ENCODE assay signal across 8 cellular contexts in the genomic region with DNA sequence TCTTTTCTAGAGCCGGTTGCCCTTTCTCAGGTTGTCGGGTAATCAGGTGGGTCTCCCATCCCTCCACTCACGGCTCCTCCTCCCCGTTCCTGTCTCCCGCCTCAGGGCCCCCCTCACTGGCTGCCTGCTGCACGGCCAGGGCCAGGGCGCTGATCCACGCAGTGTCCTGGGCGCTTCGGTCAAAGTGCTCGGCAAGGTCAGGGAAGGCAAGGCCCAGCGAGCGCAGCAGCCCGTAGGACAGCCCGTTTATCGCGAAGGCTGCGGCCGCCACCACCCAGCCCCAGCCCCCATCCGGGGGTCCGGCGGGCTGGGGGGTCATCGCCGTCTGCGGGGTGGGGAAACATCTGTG. TPM values are rescaled to one million over a fixed set of nuclear protein-coding genes. Genes with fewer than 3 reads are reported as not detected.
A peak's percentile ranks its signal among the peaks of the same experiment; 100 is the strongest.
DNase-seq lines count a peak whose midpoint lies in the region; ATAC-seq and TF ChIP-seq lines count a peak whose summit lies in the region.

No MANE protein-coding gene starts in this region.

- ATAC-seq in upper lobe of left lung (ENCODE audit: low FRiP score in 2 of 2) (peak; percentile 38 to 47), GM18511 (IDR thresholded peaks at IDR 0.05; ENCODE audit: unreplicated experiment) (no peak)

- H3K4me1 ChIP-seq in ectodermal cell (ENCODE audit: control insufficient read depth, insufficient read depth, low read length), result peaks cover 33% of the 10 kb centered on the region
- H3K4me1 ChIP-seq in mesodermal cell (ENCODE audit: control insufficient read depth, insufficient read depth, low read length, poor library complexity, severe bottlenecking), result peaks cover 18% of the 10 kb centered on the region
- peaks cover 33 to 54% (median 40%) of the 10 kb centered on the region in 4 donors for H3K4me1 ChIP-seq in upper lobe of left lung

- H3K4me3 Mint-ChIP-seq in activated T-cell treated with anti-CD3 and anti-CD28 coated beads, Interleukin-2, amount 50 U/mL, for 24 hours, result peak overlapping the region; percentile 70

- H3K4me1 Mint-ChIP-seq in activated T-cell treated with anti-CD3 and anti-CD28 coated beads, Interleukin-2, amount 50 U/mL, for 24 hours (ENCODE audit: low read depth), result peaks cover 57% of the 10 kb centered on the region

- no peak for TF ChIP-seq CTCF in upper lobe of left lung (IDR thresholded peaks at IDR 0.05)

- no peak for DNase-seq in activated T-cell treated with anti-CD3 and anti-CD28 coated beads, Interleukin-2, amount 50 U/mL, for 24 hours
- no peak for DNase-seq in activated T-cell treated with anti-CD3 and anti-CD28 coated beads, Interleukin-2, amount 50 U/mL, for 1 hour
- DNase-seq in upper lobe of left lung (no peak), NCI-H524 (lab: John Stamatoyannopoulos, UW) (no peak), OCI-M1 (lab: John Stamatoyannopoulos, UW) (no peak)

- TF ChIP-seq EP300 in upper lobe of left lung (IDR thresholded peaks at IDR 0.05), result no peak

- H3K4me3 ChIP-seq in ectodermal cell (ENCODE audit: insufficient read depth, low read depth, low read length), result peak overlapping the region; percentile 23
- peak overlapping the region; percentile 17 for H3K4me3 ChIP-seq in mesodermal cell (ENCODE audit: extremely low read depth, insufficient read depth, low read length, poor library complexity, severe bottlenecking)
- peak overlapping the region; percentile 1 to 59 (median 50) for H3K4me3 ChIP-seq in upper lobe of left lung

- 5% methylated on average over 25 of the region's 25 CpGs for WGBS in ectodermal cell, 2 experiments
- WGBS in mesodermal cell (ENCODE audit: insufficient coverage in 2 of 2), 2 experiments, result 11 to 19% methylated on average over 7 to 18 of the region's 25 CpGs
- WGBS in upper lobe of left lung, 2 donors, result 3 to 8% methylated on average over 11 to 18 of the region's 25 CpGs

- peaks cover 61% of the 10 kb centered on the region for H3K27me3 ChIP-seq in ectodermal cell (ENCODE audit: control insufficient read depth, insufficient read depth, low read length, poor library complexity, severe bottlenecking)
- peaks cover 0 to 23% (median 6%) of the 10 kb centered on the region in 4 donors for H3K27me3 ChIP-seq in upper lobe of left lung

- H3K9me3 Mint-ChIP-seq in activated T-cell treated with anti-CD3 and anti-CD28 coated beads, Interleukin-2, amount 50 U/mL, for 24 hours, result no peaks in the 10 kb centered on the region

- no peak overlapping the region for H3K27ac ChIP-seq in ectodermal cell (ENCODE audit: insufficient read depth, low read depth, low read length, poor library complexity, severe bottlenecking)
- H3K27ac ChIP-seq in mesodermal cell (ENCODE audit: low read depth, low read length, severe bottlenecking), result no peak overlapping the region
- H3K27ac ChIP-seq in upper lobe of left lung, result peak overlapping the region; percentile 63 to 84 (median 73)

- H3K36me3 Mint-ChIP-seq in activated T-cell treated with anti-CD3 and anti-CD28 coated beads, Interleukin-2, amount 50 U/mL, for 24 hours (ENCODE audit: low read depth), result no peaks in the 10 kb centered on the region

- H3K36me3 ChIP-seq in ectodermal cell (ENCODE audit: control insufficient read depth, insufficient read depth, low read length), result no peaks in the 10 kb centered on the region
- H3K36me3 ChIP-seq in mesodermal cell (ENCODE audit: control insufficient read depth, insufficient read depth, low read length), result no peaks in the 10 kb centered on the region
- no peaks in the 10 kb centered on the region for H3K36me3 ChIP-seq in upper lobe of left lung

- H3K27ac Mint-ChIP-seq in activated T-cell treated with anti-CD3 and anti-CD28 coated beads, Interleukin-2, amount 50 U/mL, for 24 hours, result peak overlapping the region; percentile 61

- no peak for TF ChIP-seq POLR2A in upper lobe of left lung (IDR thresholded peaks at IDR 0.05)

- no peaks in the 10 kb centered on the region for H3K9me3 ChIP-seq in ectodermal cell (ENCODE audit: control insufficient read depth, low read length)
- H3K9me3 ChIP-seq in mesodermal cell (ENCODE audit: control insufficient read depth, low read length), result no peaks in the 10 kb centered on the region
- H3K9me3 ChIP-seq in upper lobe of left lung, result no peaks in the 10 kb centered on the region

- peaks cover 4% of the 10 kb centered on the region for H3K27me3 Mint-ChIP-seq in activated T-cell treated with anti-CD3 and anti-CD28 coated beads, Interleukin-2, amount 50 U/mL, for 24 hours

RNA-seq across cellular contexts. Expression of gene SLC16A11, which starts 0.7 kb away (rescaled TPM):
- polyA plus RNA-seq in ectodermal cell (2013, experiment 1 of 4), result 0.59 TPM
- 0.14 TPM for polyA plus RNA-seq in ectodermal cell (2013, experiment 2 of 4)
- polyA plus RNA-seq in ectodermal cell (2013, experiment 3 of 4), result 0.64 TPM
- 0.41 TPM for polyA plus RNA-seq in ectodermal cell (2013, experiment 4 of 4)
- 0.33 TPM for polyA plus RNA-seq in mesodermal cell (2013, experiment 1 of 2)
- not detected for polyA plus RNA-seq in mesodermal cell (2013, experiment 2 of 2)
- 10 to 100 TPM in 2 of 6 donors, 1 to 10 TPM in 4; 2.7 to 35.0 (median 6.1) TPM for total RNA-seq in upper lobe of left lung

RNA-seq across cellular contexts. Expression of gene SLC16A13, which starts 7.4 kb away (rescaled TPM):
- polyA plus RNA-seq in ectodermal cell (2013, experiment 1 of 4), result 5.3 TPM
- 4.7 TPM for polyA plus RNA-seq in ectodermal cell (2013, experiment 2 of 4)
- polyA plus RNA-seq in ectodermal cell (2013, experiment 3 of 4), result 2.6 TPM
- 2.9 TPM for polyA plus RNA-seq in ectodermal cell (2013, experiment 4 of 4)
- 8.1 TPM for polyA plus RNA-seq in mesodermal cell (2013, experiment 1 of 2)
- polyA plus RNA-seq in mesodermal cell (2013, experiment 2 of 2), result 7.1 TPM
- total RNA-seq in upper lobe of left lung, result 10 to 100 TPM in 4 of 6 donors, 1 to 10 TPM in 2; 2.3 to 26.2 (median 10.7) TPM

RNA-seq across cellular contexts. Expression of gene BCL6B, which starts 20.3 kb away (rescaled TPM):
- 6.3 TPM for polyA plus RNA-seq in ectodermal cell (2013, experiment 1 of 4)
- polyA plus RNA-seq in ectodermal cell (2013, experiment 2 of 4), result 2.7 TPM
- 2.5 TPM for polyA plus RNA-seq in ectodermal cell (2013, experiment 3 of 4)
- polyA plus RNA-seq in ectodermal cell (2013, experiment 4 of 4), result 2.6 TPM
- polyA plus RNA-seq in mesodermal cell (2013, experiment 1 of 2), result 12.5 TPM
- 8.3 TPM for polyA plus RNA-seq in mesodermal cell (2013, experiment 2 of 2)
- 10 to 100 TPM in 3 of 6 donors, 1 to 10 TPM in 3; 2.1 to 83.1 (median 9.4) TPM for total RNA-seq in upper lobe of left lung

RNA-seq across cellular contexts. Expression of gene RNASEK, which starts 30.7 kb away (rescaled TPM):
- polyA plus RNA-seq in ectodermal cell (2013, experiment 1 of 4), result 188 TPM
- 200 TPM for polyA plus RNA-seq in ectodermal cell (2013, experiment 2 of 4)
- 152 TPM for polyA plus RNA-seq in ectodermal cell (2013, experiment 3 of 4)
- polyA plus RNA-seq in ectodermal cell (2013, experiment 4 of 4), result 170 TPM
- polyA plus RNA-seq in mesodermal cell (2013, experiment 1 of 2), result 315 TPM
- polyA plus RNA-seq in mesodermal cell (2013, experiment 2 of 2), result 270 TPM
- 100 to 1,000 TPM in 5 of 6 donors, 10 to 100 TPM in 1; 85.9 to 304 (median 175) TPM for total RNA-seq in upper lobe of left lung

RNA-seq across cellular contexts. Expression of gene CLEC10A, which starts 36.9 kb away (rescaled TPM):
- polyA plus RNA-seq in ectodermal cell (2013, experiment 1 of 4), result 1.6 TPM
- 0.46 TPM for polyA plus RNA-seq in ectodermal cell (2013, experiment 2 of 4)
- polyA plus RNA-seq in ectodermal cell (2013, experiment 3 of 4), result 0.64 TPM
- polyA plus RNA-seq in ectodermal cell (2013, experiment 4 of 4), result 0.53 TPM
- polyA plus RNA-seq in mesodermal cell (2013, experiment 1 of 2), result not detected
- polyA plus RNA-seq in mesodermal cell (2013, experiment 2 of 2), result not detected
- 10 to 100 TPM in 2 of 6 donors, 1 to 10 TPM in 2, under 1 TPM in 2; 0.76 to 16.8 (median 5.1) TPM for total RNA-seq in upper lobe of left lung

Comparison
In these comparisons a context has a peak if more than half of its experiments do, and no peak if none do; other contexts are left out.
1. H3K27ac ChIP-seq: peak in upper lobe of left lung (4 of 4); none in ectodermal cell (single experiment) and mesodermal cell (single experiment).
2. Peak in every context shown above with its lines, with median percentiles within 50 percentile points of each other: H3K4me3 ChIP-seq.